Comparison of ENCODE assay signal across 8 cellular contexts in the genomic region with DNA sequence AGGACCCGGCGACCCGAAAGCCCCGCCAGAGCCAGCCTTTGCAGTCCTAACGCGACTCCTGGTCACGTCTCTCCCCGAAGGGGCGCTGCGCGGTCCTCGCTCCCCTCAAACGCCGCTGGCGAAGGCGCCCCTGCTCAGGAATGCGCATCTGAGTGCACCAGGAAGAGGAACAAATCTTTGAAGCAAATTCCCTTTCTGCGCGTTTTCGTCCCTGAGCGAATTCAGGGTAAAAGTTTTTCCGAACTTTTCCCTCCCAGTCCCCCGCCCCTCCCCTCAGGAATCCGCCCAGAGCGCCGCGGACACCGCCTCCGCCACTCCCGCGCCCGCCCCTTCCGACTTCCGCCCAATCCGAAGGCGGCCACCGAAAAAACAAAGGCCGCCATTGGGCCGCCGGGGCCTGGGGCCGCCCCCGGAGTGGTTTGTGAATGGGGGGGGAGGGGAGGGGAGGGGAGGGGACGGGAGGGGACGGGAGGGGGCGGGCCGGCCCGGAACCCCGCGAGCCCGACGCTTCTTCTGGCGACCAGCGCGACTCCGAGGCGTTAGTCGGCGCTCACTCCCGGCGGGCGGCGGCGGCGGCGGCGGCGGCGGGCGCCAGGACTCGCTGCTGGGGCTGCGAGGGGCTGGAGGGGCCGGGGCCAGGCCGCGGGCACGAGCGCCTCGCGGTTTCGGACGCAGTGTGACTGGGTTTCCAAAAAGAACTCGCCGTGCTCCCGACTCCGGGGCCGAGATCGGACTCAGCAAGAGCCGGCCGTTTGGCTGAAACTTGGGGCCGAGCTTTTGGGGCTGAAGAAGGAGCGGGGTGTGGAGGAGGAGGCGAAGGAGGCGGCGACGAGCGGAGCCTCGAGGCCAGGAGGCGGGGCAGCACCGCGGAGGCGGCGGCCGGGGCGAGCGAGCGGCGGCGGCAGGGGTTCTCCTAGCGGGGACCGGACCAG. TPM values are rescaled to one million over a fixed set of nuclear protein-coding genes. Genes with fewer than 3 reads are reported as not detected.
A peak's percentile ranks its signal among the peaks of the same experiment; 100 is the strongest.
DNase-seq lines count a peak whose midpoint lies in the region; ATAC-seq and TF ChIP-seq lines count a peak whose summit lies in the region.

FZD7 (plus strand) TSS at position 539 of the 932 bp plus-strand sequence. CDS start 793 bp downstream, outside the sequence.

- no peak for TF ChIP-seq CTCF in liver (IDR thresholded peaks at IDR 0.05; ENCODE audit: low read depth, low read length, missing input control)

- peaks cover 7% of the 10 kb centered on the region for H3K36me3 Mint-ChIP-seq in dendritic cell treated with granulocyte-macrophage colony-stimulating factor and Interleukin-4, amounts not matched to agents 40 ng/mL and 50 ng/mL, for 4 days (ENCODE audit: low read depth)

- H3K27ac Mint-ChIP-seq in dendritic cell treated with granulocyte-macrophage colony-stimulating factor and Interleukin-4, amounts not matched to agents 40 ng/mL and 50 ng/mL, for 4 days = peak within 1 kb of the TSS; percentile 80

- H3K4me1 Mint-ChIP-seq in dendritic cell treated with granulocyte-macrophage colony-stimulating factor and Interleukin-4, amounts not matched to agents 40 ng/mL and 50 ng/mL, for 4 days (ENCODE audit: low read depth) = peaks cover 15% of the 10 kb centered on the region

- no peaks in the 10 kb centered on the region for H3K36me3 ChIP-seq in liver (ENCODE audit: control insufficient read depth in 4 of 4, insufficient read depth in 3 of 4, low read depth in 1 of 4, low read length in 3 of 4)

- peaks cover 40% of the 10 kb centered on the region for H3K27me3 Mint-ChIP-seq in dendritic cell treated with granulocyte-macrophage colony-stimulating factor and Interleukin-4, amounts not matched to agents 40 ng/mL and 50 ng/mL, for 4 days

- peaks cover 0 to 11% (median 4%) of the 10 kb centered on the region in 4 donors for H3K27me3 ChIP-seq in liver (ENCODE audit: control insufficient read depth in 4 of 4, insufficient read depth in 4 of 4, low read length in 3 of 4)

- H3K4me3 ChIP-seq in liver (ENCODE audit: low read depth in 1 of 3, low read length in 3 of 3) = peak within 1 kb of the TSS; percentile 80 to 91 (median 82)

- H3K9ac ChIP-seq in liver (ENCODE audit: low read depth in 1 of 2, low read length in 2 of 2) = peak within 1 kb of the TSS; percentile 40 to 50

- intact Hi-C loops in dendritic cell treated with granulocyte-macrophage colony-stimulating factor and Interleukin-4, amounts not matched to agents 40 ng/mL and 50 ng/mL, for 4 days (cut with micrococcal nuclease) = no loop called here

- no peaks in the 10 kb centered on the region for H3K9me3 Mint-ChIP-seq in dendritic cell treated with granulocyte-macrophage colony-stimulating factor and Interleukin-4, amounts not matched to agents 40 ng/mL and 50 ng/mL, for 4 days

- DNase-seq in AG08396 (ENCODE audit: low spot score) = peak; percentile 94
- DNase-seq in NCI-H446 (lab: John Stamatoyannopoulos, UW) = peak; percentile 25 to 90
- peak; percentile 55 to 80 for DNase-seq in activated CD4-positive, alpha-beta T cell treated with anti-CD3 and anti-CD28 coated beads, Interleukin-2, amount 50 U/mL, for 24 hours (ENCODE audit: low read depth in 1 of 2, low spot score in 1 of 2)
- peak; percentile 76 to 78 for DNase-seq in stimulated activated CD4-positive, alpha-beta T cell treated with anti-CD3 and anti-CD28 coated beads, Interleukin-2, amount 100 ng/mL, for 48 hours

- ATAC-seq in GM18858 (IDR thresholded peaks at IDR 0.05; ENCODE audit: unreplicated experiment) (peak; percentile 71), HG03097 (IDR thresholded peaks at IDR 0.05; ENCODE audit: low FRiP score, unreplicated experiment) (peak; percentile 70)

- peaks cover 0 to 7% (median 0%) of the 10 kb centered on the region in 4 donors for H3K9me3 ChIP-seq in liver (ENCODE audit: control insufficient read depth in 4 of 4, low read length in 3 of 4)

- peak within 1 kb of the TSS; percentile 66 to 85 for H3K27ac ChIP-seq in liver (ENCODE audit: low read depth in 1 of 2, low read length in 2 of 2)

- no peak within 1 kb of the TSS for H3K4me3 Mint-ChIP-seq in dendritic cell treated with granulocyte-macrophage colony-stimulating factor and Interleukin-4, amounts not matched to agents 40 ng/mL and 50 ng/mL, for 4 days

- no peak for TF ChIP-seq RAD21 in liver (IDR thresholded peaks at IDR 0.05)

- peaks cover 2 to 24% (median 20%) of the 10 kb centered on the region in 4 donors for H3K4me1 ChIP-seq in liver (ENCODE audit: control insufficient read depth in 4 of 4, insufficient read depth in 4 of 4, low read length in 3 of 4)

- WGBS in liver = under 1% methylated on average over 109 of the region's 109 CpGs

TF ChIP-seq in liver, 16 proteins besides CTCF, POLR2A, EP300 and RAD21:
- TF ChIP-seq SP1 (IDR thresholded peaks at IDR 0.05) (peak; percentile 33), ATF3 (IDR thresholded peaks at IDR 0.05) (no peak), FOXA1 (IDR thresholded peaks at IDR 0.05) (no peak), FOXA2 (IDR thresholded peaks at IDR 0.05) (no peak), TAF1 (conservative IDR thresholded peaks at IDR 0.05) (no peak), YY1 (IDR thresholded peaks at IDR 0.05) (peak; percentile 42), RXRA (IDR thresholded peaks at IDR 0.05) (no peak), JUND (IDR thresholded peaks at IDR 0.05) (no peak), HNF4G (IDR thresholded peaks at IDR 0.05) (no peak), NR2F2 (IDR thresholded peaks at IDR 0.05) (no peak), GABPA (IDR thresholded peaks at IDR 0.05 in 1 of 2, conservative IDR thresholded peaks at IDR 0.05 in 1 of 2) (peak in 1 of 2 donors; percentile 40), MAX (IDR thresholded peaks at IDR 0.05) (no peak), HNF4A (conservative IDR thresholded peaks at IDR 0.05) (no peak), REST (IDR thresholded peaks at IDR 0.05) (no peak), EGR1 (IDR thresholded peaks at IDR 0.05; ENCODE audit: low read depth in 2 of 2) (peak in 1 of 2 donors; percentile 58)
- TF ChIP-seq, protein P1, sequence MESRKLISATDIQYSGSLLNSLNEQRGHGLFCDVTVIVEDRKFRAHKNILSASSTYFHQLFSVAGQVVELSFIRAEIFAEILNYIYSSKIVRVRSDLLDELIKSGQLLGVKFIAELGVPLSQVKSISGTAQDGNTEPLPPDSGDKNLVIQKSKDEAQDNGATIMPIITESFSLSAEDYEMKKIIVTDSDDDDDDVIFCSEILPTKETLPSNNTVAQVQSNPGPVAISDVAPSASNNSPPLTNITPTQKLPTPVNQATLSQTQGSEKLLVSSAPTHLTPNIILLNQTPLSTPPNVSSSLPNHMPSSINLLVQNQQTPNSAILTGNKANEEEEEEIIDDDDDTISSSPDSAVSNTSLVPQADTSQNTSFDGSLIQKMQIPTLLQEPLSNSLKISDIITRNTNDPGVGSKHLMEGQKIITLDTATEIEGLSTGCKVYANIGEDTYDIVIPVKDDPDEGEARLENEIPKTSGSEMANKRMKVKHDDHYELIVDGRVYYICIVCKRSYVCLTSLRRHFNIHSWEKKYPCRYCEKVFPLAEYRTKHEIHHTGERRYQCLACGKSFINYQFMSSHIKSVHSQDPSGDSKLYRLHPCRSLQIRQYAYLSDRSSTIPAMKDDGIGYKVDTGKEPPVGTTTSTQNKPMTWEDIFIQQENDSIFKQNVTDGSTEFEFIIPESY (IDR thresholded peaks at IDR 0.05) = no peak

RNA-seq across cellular contexts. Expression of gene FZD7, which starts in this region (rescaled TPM):
- total RNA-seq in liver = 1 to 10 TPM; 1.3 to 1.5 TPM
- polyA plus RNA-seq in liver = under 1 TPM; 0.21 to 0.53 TPM

Comparison
In these comparisons a context has a peak if more than half of its experiments do, and no peak if none do; other contexts are left out.
1. Peak in every context shown above with its lines: DNase-seq, ATAC-seq, H3K4me3 ChIP-seq and H3K27ac ChIP-seq.